ENCODE assay signal across 1 cellular context in the genomic region with DNA sequence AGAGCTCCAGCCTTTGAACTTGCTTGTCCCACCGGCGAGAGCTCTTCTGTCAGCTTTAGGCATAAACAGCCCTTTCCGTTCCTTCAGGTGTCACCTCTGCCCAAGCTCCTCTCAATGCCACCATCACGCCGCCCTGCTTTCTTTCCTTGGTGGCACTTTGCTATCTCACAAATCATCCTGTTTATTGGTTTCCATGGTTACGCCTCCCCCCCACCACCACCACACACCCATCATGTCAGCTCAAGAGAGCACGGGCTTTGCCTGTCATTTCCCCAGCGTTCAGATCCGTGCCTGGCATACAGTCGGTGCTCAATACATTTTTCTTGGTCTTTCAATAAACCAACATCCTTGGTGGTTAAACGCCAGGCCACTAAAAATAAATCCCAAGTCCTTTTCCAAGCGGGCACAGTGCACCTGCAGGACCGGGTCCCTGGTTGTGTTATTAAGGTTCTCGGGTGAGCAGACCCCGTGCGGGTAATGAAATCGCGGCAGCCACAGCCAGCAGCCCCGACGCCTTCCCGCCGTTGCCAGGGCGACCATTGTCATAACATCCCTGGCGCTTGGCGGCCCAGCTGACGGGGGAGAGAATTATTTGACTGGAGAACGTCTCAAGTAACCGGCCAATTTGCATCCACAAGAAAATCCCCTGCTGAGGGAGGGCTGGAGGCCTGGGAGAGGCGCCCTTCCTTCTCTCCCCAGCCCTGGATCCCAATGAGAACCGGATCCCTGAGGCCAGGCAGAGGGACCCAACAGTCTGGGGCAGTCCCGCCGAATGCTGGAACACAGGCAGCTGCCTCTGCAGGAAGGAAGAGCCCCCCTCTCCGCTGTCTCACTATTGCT.
TF ChIP-seq lines count a peak whose summit lies in the region.

No MANE protein-coding gene starts in this region.

TF ChIP-seq in WTC11, 78 proteins besides CTCF, POLR2A, EP300 and RAD21 (continued from another document):
- TF ChIP-seq, protein P1, sequence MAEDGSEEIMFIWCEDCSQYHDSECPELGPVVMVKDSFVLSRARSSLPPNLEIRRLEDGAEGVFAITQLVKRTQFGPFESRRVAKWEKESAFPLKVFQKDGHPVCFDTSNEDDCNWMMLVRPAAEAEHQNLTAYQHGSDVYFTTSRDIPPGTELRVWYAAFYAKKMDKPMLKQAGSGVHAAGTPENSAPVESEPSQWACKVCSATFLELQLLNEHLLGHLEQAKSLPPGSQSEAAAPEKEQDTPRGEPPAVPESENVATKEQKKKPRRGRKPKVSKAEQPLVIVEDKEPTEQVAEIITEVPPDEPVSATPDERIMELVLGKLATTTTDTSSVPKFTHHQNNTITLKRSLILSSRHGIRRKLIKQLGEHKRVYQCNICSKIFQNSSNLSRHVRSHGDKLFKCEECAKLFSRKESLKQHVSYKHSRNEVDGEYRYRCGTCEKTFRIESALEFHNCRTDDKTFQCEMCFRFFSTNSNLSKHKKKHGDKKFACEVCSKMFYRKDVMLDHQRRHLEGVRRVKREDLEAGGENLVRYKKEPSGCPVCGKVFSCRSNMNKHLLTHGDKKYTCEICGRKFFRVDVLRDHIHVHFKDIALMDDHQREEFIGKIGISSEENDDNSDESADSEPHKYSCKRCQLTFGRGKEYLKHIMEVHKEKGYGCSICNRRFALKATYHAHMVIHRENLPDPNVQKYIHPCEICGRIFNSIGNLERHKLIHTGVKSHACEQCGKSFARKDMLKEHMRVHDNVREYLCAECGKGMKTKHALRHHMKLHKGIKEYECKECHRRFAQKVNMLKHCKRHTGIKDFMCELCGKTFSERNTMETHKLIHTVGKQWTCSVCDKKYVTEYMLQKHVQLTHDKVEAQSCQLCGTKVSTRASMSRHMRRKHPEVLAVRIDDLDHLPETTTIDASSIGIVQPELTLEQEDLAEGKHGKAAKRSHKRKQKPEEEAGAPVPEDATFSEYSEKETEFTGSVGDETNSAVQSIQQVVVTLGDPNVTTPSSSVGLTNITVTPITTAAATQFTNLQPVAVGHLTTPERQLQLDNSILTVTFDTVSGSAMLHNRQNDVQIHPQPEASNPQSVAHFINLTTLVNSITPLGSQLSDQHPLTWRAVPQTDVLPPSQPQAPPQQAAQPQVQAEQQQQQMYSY (CRISPR knock-in tag; IDR thresholded peaks at IDR 0.05), result 0 out of 2 replicates have a peak, but pooled peaks have one; percentile 17
- TF ChIP-seq GTF2I (CRISPR knock-in tag; conservative IDR thresholded peaks at IDR 0.05), result no peak
- no peak for TF ChIP-seq TEAD1 (CRISPR knock-in tag; IDR thresholded peaks at IDR 0.05)
